ENCODE assay signal across 8 cellular contexts in the genomic region with DNA sequence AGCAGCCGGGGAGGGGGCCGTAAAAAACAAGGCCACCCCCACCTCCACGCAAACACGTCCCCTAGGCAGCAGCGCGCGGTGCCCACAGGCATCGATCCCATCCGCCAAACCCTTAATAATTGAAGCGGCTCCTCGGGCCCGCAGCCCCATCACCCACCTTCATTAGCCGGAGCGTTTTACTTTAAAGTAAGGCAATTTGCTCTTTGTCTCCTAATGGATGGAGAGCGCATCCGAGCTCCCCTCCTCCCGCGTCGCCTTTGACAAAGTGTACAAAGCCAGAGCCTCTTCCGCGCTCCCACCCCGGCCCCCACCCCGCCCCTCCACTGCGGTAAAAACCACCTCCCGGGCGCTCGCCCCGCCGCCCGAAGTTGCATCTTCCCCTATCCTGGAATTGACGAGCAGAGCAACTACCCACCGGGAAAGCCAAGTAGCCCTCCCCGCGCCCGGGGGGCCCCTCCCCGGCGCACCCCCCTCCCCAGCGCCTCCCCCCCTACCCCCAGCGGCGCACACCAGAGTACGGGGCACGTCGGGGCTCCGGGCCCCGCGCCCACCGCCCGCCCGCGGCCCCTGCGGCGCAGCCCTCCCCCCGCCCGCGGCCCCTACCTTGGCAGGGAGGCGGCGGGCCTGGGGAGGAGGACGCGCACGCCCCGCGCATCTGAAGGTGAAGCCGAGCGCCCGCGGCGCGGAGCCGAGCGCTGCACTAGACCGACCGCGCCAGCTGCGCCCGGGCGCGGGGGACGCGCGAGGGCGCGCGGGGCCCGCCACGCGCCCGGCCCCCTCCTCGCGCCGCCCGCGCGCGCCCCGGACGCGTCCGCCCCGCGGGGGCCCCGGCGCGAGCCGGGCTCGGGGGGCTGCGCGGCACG. TPM values are rescaled to one million over a fixed set of nuclear protein-coding genes. Genes with fewer than 3 reads are reported as not detected.
A peak's percentile ranks its signal among the peaks of the same experiment; 100 is the strongest.
DNase-seq lines count a peak whose midpoint lies in the region; FAIRE-seq and TF ChIP-seq lines count a peak whose summit lies in the region.

A gene with protein sequence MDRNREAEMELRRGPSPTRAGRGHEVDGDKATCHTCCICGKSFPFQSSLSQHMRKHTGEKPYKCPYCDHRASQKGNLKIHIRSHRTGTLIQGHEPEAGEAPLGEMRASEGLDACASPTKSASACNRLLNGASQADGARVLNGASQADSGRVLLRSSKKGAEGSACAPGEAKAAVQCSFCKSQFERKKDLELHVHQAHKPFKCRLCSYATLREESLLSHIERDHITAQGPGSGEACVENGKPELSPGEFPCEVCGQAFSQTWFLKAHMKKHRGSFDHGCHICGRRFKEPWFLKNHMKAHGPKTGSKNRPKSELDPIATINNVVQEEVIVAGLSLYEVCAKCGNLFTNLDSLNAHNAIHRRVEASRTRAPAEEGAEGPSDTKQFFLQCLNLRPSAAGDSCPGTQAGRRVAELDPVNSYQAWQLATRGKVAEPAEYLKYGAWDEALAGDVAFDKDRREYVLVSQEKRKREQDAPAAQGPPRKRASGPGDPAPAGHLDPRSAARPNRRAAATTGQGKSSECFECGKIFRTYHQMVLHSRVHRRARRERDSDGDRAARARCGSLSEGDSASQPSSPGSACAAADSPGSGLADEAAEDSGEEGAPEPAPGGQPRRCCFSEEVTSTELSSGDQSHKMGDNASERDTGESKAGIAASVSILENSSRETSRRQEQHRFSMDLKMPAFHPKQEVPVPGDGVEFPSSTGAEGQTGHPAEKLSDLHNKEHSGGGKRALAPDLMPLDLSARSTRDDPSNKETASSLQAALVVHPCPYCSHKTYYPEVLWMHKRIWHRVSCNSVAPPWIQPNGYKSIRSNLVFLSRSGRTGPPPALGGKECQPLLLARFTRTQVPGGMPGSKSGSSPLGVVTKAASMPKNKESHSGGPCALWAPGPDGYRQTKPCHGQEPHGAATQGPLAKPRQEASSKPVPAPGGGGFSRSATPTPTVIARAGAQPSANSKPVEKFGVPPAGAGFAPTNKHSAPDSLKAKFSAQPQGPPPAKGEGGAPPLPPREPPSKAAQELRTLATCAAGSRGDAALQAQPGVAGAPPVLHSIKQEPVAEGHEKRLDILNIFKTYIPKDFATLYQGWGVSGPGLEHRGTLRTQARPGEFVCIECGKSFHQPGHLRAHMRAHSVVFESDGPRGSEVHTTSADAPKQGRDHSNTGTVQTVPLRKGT (minus strand): TSS at position 702 of the 863 bp plus-strand sequence. CDS start 52,188 bp downstream, outside the sequence.

- H3K4me3 ChIP-seq in BE2C (ENCODE audit: low read depth, low read length) (peak within 1 kb of the TSS; percentile 76), GM23248 (peak within 1 kb of the TSS; percentile 89), cardiac fibroblast (replicated peaks in 1 of 2; ENCODE audit: low read depth in 2 of 2, low read length in 2 of 2) (peak within 1 kb of the TSS; percentile 77 to 82), kidney (ENCODE audit: low read length in 2 of 2) (peak within 1 kb of the TSS; percentile 88 to 93)

- TF ChIP-seq CTCF in BE2C (IDR thresholded peaks at IDR 0.05; ENCODE audit: low read depth, low read length) (no peak), cardiac fibroblast (IDR thresholded peaks at IDR 0.05; ENCODE audit: low read depth, low read length) (no peak), kidney (IDR thresholded peaks at IDR 0.05; ENCODE audit: borderline replicate concordance, extremely low read depth, insufficient read depth) (no peak)

- in situ Hi-C loops in GM23248 (cut with MboI), result no loop called here

- H3F3A ChIP-seq in GM23248 (ENCODE audit: insufficient read depth), result peaks cover 28% of the 10 kb centered on the region

- H3K9me3 ChIP-seq in BE2C (no peaks in the 10 kb centered on the region), GM23248 (ENCODE audit: low read depth) (no peaks in the 10 kb centered on the region), kidney (ENCODE audit: control insufficient read depth in 1 of 2, low read length in 2 of 2) (no peaks in the 10 kb centered on the region)

- FAIRE-seq in kidney (lab: Jason Lieb, UNC), result no peak

- intact Hi-C loops in kidney (cut with DNase I), result no loop called here

- H2AFZ ChIP-seq in GM23248, result peak within 1 kb of the TSS; percentile 94

- H3K27me3 ChIP-seq in BE2C (no peaks in the 10 kb centered on the region), GM23248 (replicated peaks; ENCODE audit: insufficient read depth) (no peaks in the 10 kb centered on the region)

- H4K20me1 ChIP-seq in GM23248 (ENCODE audit: insufficient read depth), result no peaks in the 10 kb centered on the region

- no peaks in the 10 kb centered on the region for H3K9me2 ChIP-seq in GM23248 (ENCODE audit: insufficient read depth)

- peak; percentile 54 for DNase-seq in BE2C
- peak; percentile 79 for DNase-seq in GM23248
- peak; percentile 45 for DNase-seq in NOMO-1 treated with DMSO at 0.1 percent for 48 hours (lab: John Stamatoyannopoulos, UW; ENCODE audit: unreplicated experiment)
- DNase-seq in cardiac fibroblast (ENCODE audit: low read depth in 2 of 2), result peak; percentile 24 to 39
- no peak for DNase-seq in kidney
- peak; percentile 30 for DNase-seq in stimulated activated CD8-positive, alpha-beta memory T cell treated with anti-CD3 and anti-CD28 coated beads, Interleukin-4, amount 100 ng/mL, for 48 hours
- no peak for DNase-seq in HPDE6-E6E7 (ENCODE audit: extremely low spot score)
- no peak for DNase-seq in pons (ENCODE audit: low spot score)

- 0 to 1% methylated on average over 26 to 83 of the region's 108 CpGs for WGBS in GM23248 (ENCODE audit: low coverage in 1 of 2, low lambda C conversion rate in 2 of 2, missing lambda C conversion rate in 2 of 2), 2 experiments

- H3K27ac ChIP-seq in GM23248, result peak within 1 kb of the TSS; percentile 77
- peak within 1 kb of the TSS; percentile 51 to 67 for H3K27ac ChIP-seq in kidney (ENCODE audit: low read depth in 2 of 2, low read length in 2 of 2)

- no peaks in the 10 kb centered on the region for H3K4me1 ChIP-seq in BE2C
- H3K4me1 ChIP-seq in GM23248 (ENCODE audit: insufficient read depth), result peaks cover 7% of the 10 kb centered on the region
- peaks cover 3 to 9% of the 10 kb centered on the region in 2 donors for H3K4me1 ChIP-seq in kidney (ENCODE audit: control insufficient read depth in 1 of 2, insufficient read depth in 1 of 2, low read depth in 1 of 2, low read length in 2 of 2)

- H3K36me3 ChIP-seq in BE2C (no peaks in the 10 kb centered on the region), GM23248 (ENCODE audit: low read depth) (no peaks in the 10 kb centered on the region), kidney (ENCODE audit: control insufficient read depth in 1 of 2, insufficient read depth in 2 of 2, low read length in 2 of 2) (no peaks in the 10 kb centered on the region)

- H3K9ac ChIP-seq in GM23248, result peak within 1 kb of the TSS; percentile 86
- H3K9ac ChIP-seq in kidney (ENCODE audit: low read length in 2 of 2), result peak within 1 kb of the TSS; percentile 86 to 91

- peak within 1 kb of the TSS; percentile 100 for H3K4me2 ChIP-seq in GM23248 (ENCODE audit: unreplicated experiment)

- H3K79me2 ChIP-seq in GM23248 (ENCODE audit: insufficient read depth), result peaks cover 18% of the 10 kb centered on the region

RNA-seq across cellular contexts. Expression of the gene that starts here (rescaled TPM):
- 11.1 TPM for polyA plus RNA-seq in BE2C (2012; ENCODE audit: insufficient read depth, insufficient read length, low read depth)
- 18.0 and 29.4 TPM in 2 replicates for total RNA-seq in GM23248 (2014; rRNA removed; shearing (Covaris generic))
- polyA plus RNA-seq in GM23248 (2016; fragmentation: Nextera tagmentation; extraction: Ambion mirVana) (16.1 and 17.8 TPM in 2 replicates), kidney (ENCODE audit: insufficient read depth, low read depth, low replicate concordance) (6.7 TPM)
- 28.7 TPM for total RNA-seq in kidney

Comparison
In these comparisons a context has a peak if more than half of its experiments do, and no peak if none do; other contexts are left out.
1. DNase-seq: peak in BE2C (single experiment), GM23248 (single experiment), NOMO-1 treated with DMSO at 0.1 percent for 48 hours (single experiment), cardiac fibroblast (2 of 2) and stimulated activated CD8-positive, alpha-beta memory T cell treated with anti-CD3 and anti-CD28 coated beads, Interleukin-4, amount 100 ng/mL, for 48 hours (single experiment); none in kidney (single experiment), HPDE6-E6E7 (single experiment) and pons (single experiment).
2. Peak in every context shown above with its lines, with median percentiles within 50 percentile points of each other: H3K4me3 ChIP-seq.